Comparison of ENCODE assay signal across 8 cellular contexts in the genomic region with DNA sequence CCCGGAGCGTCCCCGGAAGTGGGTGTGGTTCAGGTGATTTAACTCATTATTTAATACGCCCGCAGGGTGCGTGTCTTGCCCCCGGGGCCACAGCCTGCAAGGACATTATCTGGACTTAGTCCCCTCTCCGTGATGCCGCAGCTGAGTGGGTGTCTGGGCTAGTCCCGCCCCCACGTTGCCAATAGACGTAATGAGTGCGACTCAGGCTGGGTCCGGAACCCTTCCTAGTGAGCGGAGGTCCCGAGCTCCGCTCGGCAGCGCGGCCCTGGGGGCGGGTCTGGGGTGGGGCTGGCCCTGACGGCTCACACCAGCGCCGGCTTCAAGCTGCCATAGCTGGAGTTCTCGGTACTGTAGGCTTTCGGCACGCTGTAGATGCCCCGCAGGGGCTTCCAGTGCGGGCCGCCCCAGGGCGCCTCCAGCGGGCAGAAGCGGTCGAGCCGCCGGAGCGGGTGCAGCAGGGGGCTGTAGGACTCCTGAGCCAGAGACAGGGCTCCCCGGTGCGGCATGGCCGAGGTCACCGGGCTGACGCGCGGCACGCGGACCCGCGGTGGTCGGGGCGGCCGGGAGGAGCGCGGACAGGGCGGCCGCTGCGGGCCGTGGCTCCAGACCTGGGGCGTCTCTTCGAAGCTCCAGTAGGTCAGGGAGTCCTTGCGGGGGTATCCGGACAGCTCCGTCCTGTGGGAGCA. TPM values are rescaled to one million over a fixed set of nuclear protein-coding genes. Genes with fewer than 3 reads are reported as not detected.
DNase-seq lines count a peak whose midpoint lies in the region; ATAC-seq and TF ChIP-seq lines count a peak whose summit lies in the region.

No MANE protein-coding gene starts in this region.

- no peaks in the 10 kb centered on the region for H3K9me3 ChIP-seq in iPS-18c (ENCODE audit: control insufficient read depth, insufficient read depth, low read length)

- peaks cover 5% of the 10 kb centered on the region for H3K27me3 Mint-ChIP-seq in IgD-negative memory B cell

- peak; percentile 60 for TF ChIP-seq CTCF in astrocyte of the spinal cord (IDR thresholded peaks at IDR 0.05; ENCODE audit: low read depth, low read length)

- peaks cover 10 to 18% (median 18%) of the 10 kb centered on the region in 3 donors for H3K4me1 Mint-ChIP-seq in IgD-negative memory B cell

- H3K27ac Mint-ChIP-seq in IgD-negative memory B cell = no peak overlapping the region

- peaks cover 1% of the 10 kb centered on the region for H3K36me3 Mint-ChIP-seq in IgD-negative memory B cell

- peak overlapping the region; percentile 24 for H3K4me3 ChIP-seq in astrocyte of the spinal cord (ENCODE audit: low read depth, low read length)
- peak overlapping the region; percentile 50 for H3K4me3 ChIP-seq in iPS-18c (ENCODE audit: insufficient read depth, low read depth, low read length)

- H3K9me3 Mint-ChIP-seq in IgD-negative memory B cell = no peaks in the 10 kb centered on the region

- in situ Hi-C loops in astrocyte of the spinal cord (cut with HindIII; ENCODE audit: low sequenced_read_pairs) = no loop called here

- DNase-seq in EL = peak; percentile 79
- DNase-seq in T-helper 22 cell (ENCODE audit: low read depth) = peak; percentile 51
- peak; percentile 57 for DNase-seq in astrocyte of the spinal cord (ENCODE audit: low read depth, low spot score)
- peak; percentile 71 for DNase-seq in stimulated activated CD4-positive, alpha-beta T cell treated with anti-CD3 and anti-CD28 coated beads, Interleukin-15, amount 100 ng/mL, for 24 hours
- no peak for DNase-seq in NCI-H1092 treated with DMSO at 0.1 percent for 48 hours (lab: John Stamatoyannopoulos, UW)

- peak overlapping the region; percentile 85 to 98 (median 95) for H3K4me3 Mint-ChIP-seq in IgD-negative memory B cell

- no peak for ATAC-seq in HG03565 (IDR thresholded peaks at IDR 0.05; ENCODE audit: unreplicated experiment)

RNA-seq across cellular contexts. Expression of gene LHB, which starts 0.9 kb away (rescaled TPM):
- polyA plus RNA-seq in IgD-negative memory B cell = 0.78 TPM

RNA-seq across cellular contexts. Expression of gene CGB3, which starts 6.3 kb away (rescaled TPM):
- polyA plus RNA-seq in IgD-negative memory B cell = not detected

RNA-seq across cellular contexts. Expression of gene CGB2, which starts 13.9 kb away (rescaled TPM):
- not detected for polyA plus RNA-seq in IgD-negative memory B cell

RNA-seq across cellular contexts. Expression of gene CGB1, which starts 18.9 kb away (rescaled TPM):
- not detected for polyA plus RNA-seq in IgD-negative memory B cell

RNA-seq across cellular contexts. Expression of gene RUVBL2, which starts 24.1 kb away (rescaled TPM):
- polyA plus RNA-seq in IgD-negative memory B cell = 65.7 TPM
